Comparison of ENCODE assay signal across 24 cellular contexts in genomic region chr3:82390868-82391267, GRCh38.
"Had no signal": no experiment of that assay in that cellular context is flagged by ENCODE, and none has a peak within 500 bp of the region (broad histone marks: within the 10 kb centered on the region; RNA-seq: fewer than 3 reads in every experiment).

No MANE protein-coding gene starts in this region.

- DNase-seq: Kasumi-1, MV-4-11, NCI-H1048, NCI-H1105, NCI-H1417, NCI-H1436 treated with DMSO at 0.1 percent for 48 hours, NCI-H1694 treated with DMSO at 0.1 percent for 48 hours, NCI-H1930, NCI-H2081, NCI-H2107, NCI-H2227 treated with DMSO at 0.1 percent for 48 hours, NCI-H524, NCI-H526 treated with DMSO at 0.1 percent for 48 hours, NCI-H748 treated with DMSO at 0.1 percent for 48 hours, PC-9, Peyer's patch, SHP77 treated with DMSO at 0.1 percent for 48 hours, SJCRH30, T-helper 1 cell, T-helper 17 cell had no signal

- H3K4me2 ChIP-seq: KMS-11, PC-9 had no signal

- H3K4me3 ChIP-seq: K562, PC-9, Peyer's patch, SJCRH30 had no signal

- H2AFZ ChIP-seq: PC-9 had no signal

- H3K27ac ChIP-seq: HL-60, KMS-11, PC-9, Peyer's patch, SJCRH30 had no signal

- H3K4me1 ChIP-seq: Peyer's patch, SJCRH30 had no signal

- ATAC-seq: K562, Right ventricle myocardium inferior, T-helper 17 cell had no signal

- H3K27me3 ChIP-seq: Peyer's patch, SJCRH30 had no signal

- H3K9me3 ChIP-seq: Peyer's patch, SJCRH30 had no signal

- H3K9ac ChIP-seq: KMS-11 had no signal

- H3K36me3 ChIP-seq: Peyer's patch, SJCRH30 had no signal
